In the genomic region with DNA sequence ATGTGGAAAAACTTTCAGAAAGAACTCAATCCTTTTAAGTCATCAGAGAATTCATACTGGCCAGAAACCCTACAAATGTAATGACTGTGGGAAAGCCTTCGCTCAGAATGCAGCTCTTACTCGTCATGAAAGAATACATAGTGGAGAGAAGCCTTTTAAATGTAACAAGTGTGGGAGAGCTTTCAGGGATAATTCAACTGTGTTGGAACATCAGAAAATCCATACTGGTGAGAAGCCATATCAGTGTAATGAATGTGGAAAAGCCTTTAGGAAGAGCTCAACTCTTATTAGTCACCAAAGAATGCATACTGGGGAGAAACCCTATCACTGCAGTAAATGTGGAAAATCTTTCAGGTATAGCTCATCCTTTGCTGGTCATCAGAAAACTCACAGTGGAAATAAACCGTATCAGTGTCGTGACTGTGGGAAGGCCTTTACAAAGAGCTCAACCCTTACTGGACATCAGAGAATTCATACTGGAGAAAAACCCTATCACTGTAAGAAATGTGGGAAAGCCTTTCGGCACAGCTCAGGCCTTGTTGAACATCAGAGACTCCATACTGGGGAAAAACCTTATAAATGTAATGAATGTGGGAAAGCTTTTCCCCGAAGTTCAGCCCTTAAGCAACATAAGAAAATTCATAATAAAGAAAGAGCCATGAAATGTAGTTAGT, we compare ENCODE assay signal across 28 cellular contexts.
"Had no signal": no experiment of that assay in that cellular context is flagged by ENCODE, and none has a peak within 500 bp of the region (broad histone marks: within the 10 kb centered on the region; RNA-seq: fewer than 3 reads in every experiment).

No MANE protein-coding gene starts in this region.

- H3K27me3 ChIP-seq: MG63, SJSA1 had no signal

- DNase-seq: activated CD4-positive, alpha-beta T cell treated with anti-CD3 and anti-CD28 coated beads for 4 hours; activated CD4-positive, alpha-beta T cell treated with anti-CD3 and anti-CD28 coated beads, Interleukin-2, amount 50 U/mL, for 4 hours; activated CD8-positive, alpha-beta memory T cell treated with anti-CD3 and anti-CD28 coated beads, Interleukin-2, amount 10 ng/mL, durations not matched to agents 7 days and 5 days; activated effector memory CD4-positive, alpha-beta T cell treated with Interleukin-2 at 50 U/mL for 16 hours; activated naive CD4-positive, alpha-beta T cell; activated T-cell treated with anti-CD3 and anti-CD28 coated beads, Interleukin-2, amount 50 U/mL, for 24 hours; amygdala; MG63; MV-4-11; NCI-H1092 treated with DMSO at 0.1 percent for 48 hours; NCI-H1436; NCI-H1694 treated with DMSO at 0.1 percent for 48 hours; NCI-H2029 treated with DMSO at 0.1 percent for 48 hours; NCI-H510A treated with DMSO at 0.1 percent for 48 hours; NCI-H69; NK-92 treated with Interleukin-12 subunit alpha and Interleukin-12 subunit beta, amount 100 ng/mL, for 24 hours; SHP77; SW 1271 had no signal

- H3K27me3 Mint-ChIP-seq: activated CD8-positive, alpha-beta memory T cell treated with anti-CD3 and anti-CD28 coated beads, Interleukin-2, amount 10 ng/mL, durations not matched to agents 7 days and 5 days; activated naive CD4-positive, alpha-beta T cell treated with anti-CD3 and anti-CD28 coated beads, Interleukin-2, amount 50 U/mL, for 24 hours; activated T-cell treated with anti-CD3 and anti-CD28 coated beads, Interleukin-2, amount 50 U/mL, for 24 hours; central memory CD8-positive, alpha-beta T cell had no signal

- H3K9ac ChIP-seq: KMS-11 had no signal

- ATAC-seq: activated CD4-positive, CD25-positive, alpha-beta regulatory T cell treated with anti-CD3 and anti-CD28 coated beads, Interleukin-2, amount 50 U/mL, for 24 hours; activated CD8-positive, alpha-beta memory T cell treated with anti-CD3 and anti-CD28 coated beads, Interleukin-2, amount 10 ng/mL, durations not matched to agents 7 days and 5 days; SK-N-SH treated with all-trans-retinoic acid at 6 μM for 48 hours had no signal

- H3K4me3 ChIP-seq: MG63, SJSA1 had no signal

- H3K4me3 Mint-ChIP-seq: activated CD8-positive, alpha-beta memory T cell treated with anti-CD3 and anti-CD28 coated beads, Interleukin-2, amount 10 ng/mL, durations not matched to agents 7 days and 5 days; activated naive CD4-positive, alpha-beta T cell treated with anti-CD3 and anti-CD28 coated beads, Interleukin-2, amount 50 U/mL, for 24 hours; activated T-cell treated with anti-CD3 and anti-CD28 coated beads, Interleukin-2, amount 50 U/mL, for 24 hours; activated T-helper 1 cell treated with anti-CD3 and anti-CD28 coated beads, Interleukin-12 subunit alpha, Interleukin-12 subunit beta, Interleukin-2, Interleukin-4 antibody, amounts not matched to agents 30 ng/mL and 10 ng/mL and 1 ng/mL, durations not matched to agents 14 hours and 24 hours and 36 hours; brain; central memory CD8-positive, alpha-beta T cell; T-helper 2 cell treated with Interferon-gamma antibody and Interleukin-4, amounts not matched to agents 5 μg/mL and 100 μg/mL, for 36 hours had no signal

- H3K4me1 ChIP-seq: SJSA1 had no signal

- H3K4me2 ChIP-seq: KMS-11 had no signal

- H3K36me3 ChIP-seq: SJSA1 had no signal

- H3K27ac ChIP-seq: KMS-11, RWPE1, SJSA1 had no signal

- H3K27ac Mint-ChIP-seq: activated CD8-positive, alpha-beta memory T cell treated with anti-CD3 and anti-CD28 coated beads, Interleukin-2, amount 10 ng/mL, durations not matched to agents 7 days and 5 days; activated naive CD4-positive, alpha-beta T cell treated with anti-CD3 and anti-CD28 coated beads, Interleukin-2, amount 50 U/mL, for 24 hours; activated T-cell treated with anti-CD3 and anti-CD28 coated beads, Interleukin-2, amount 50 U/mL, for 24 hours; activated T-helper 1 cell treated with anti-CD3 and anti-CD28 coated beads, Interleukin-12 subunit alpha, Interleukin-12 subunit beta, Interleukin-2, Interleukin-4 antibody, amounts not matched to agents 30 ng/mL and 10 ng/mL and 1 ng/mL, durations not matched to agents 14 hours and 24 hours and 36 hours; brain; T-helper 2 cell treated with Interferon-gamma antibody and Interleukin-4, amounts not matched to agents 5 μg/mL and 100 μg/mL, for 36 hours had no signal

- H3K4me1 Mint-ChIP-seq: activated CD8-positive, alpha-beta memory T cell treated with anti-CD3 and anti-CD28 coated beads, Interleukin-2, amount 10 ng/mL, durations not matched to agents 7 days and 5 days; brain; central memory CD8-positive, alpha-beta T cell had no signal
